1 cellular context compared by ENCODE assay signal in genomic region chr15:75702431-75702830, GRCh38.
TF ChIP-seq lines count a peak whose summit lies in the region.

No MANE protein-coding gene starts in this region.

TF ChIP-seq in HepG2, 621 proteins besides CTCF, POLR2A, EP300 and RAD21:
- peak; percentile 91; the same call in 1 of the 2 replicates for TF ChIP-seq ZNF672 (CRISPR knock-in tag; IDR thresholded peaks at IDR 0.05)
- TF ChIP-seq ZNF616 (CRISPR knock-in tag; IDR thresholded peaks at IDR 0.05; ENCODE audit: low read depth): no peak
- TF ChIP-seq ZZZ3 (CRISPR knock-in tag; IDR thresholded peaks at IDR 0.05; ENCODE audit: borderline replicate concordance): no peak
TF ChIP-seq in HepG2: peak in this region for 1.
